In genomic region chr12:79725987-79726386, GRCh38 we compare ENCODE assay signal across 19 cellular contexts. TPM values are rescaled to one million over a fixed set of nuclear protein-coding genes. Genes with fewer than 3 reads are reported as not detected.
A peak's percentile ranks its signal among the peaks of the same experiment; 100 is the strongest.
DNase-seq lines count a peak whose midpoint lies in the region; ATAC-seq and TF ChIP-seq lines count a peak whose summit lies in the region.
"Had no signal": no experiment of that assay in that cellular context is flagged by ENCODE, and none has a peak within 500 bp of the region (broad histone marks: within the 10 kb centered on the region; RNA-seq: fewer than 3 reads in every experiment).

No MANE protein-coding gene starts in this region.

- H3K36me3 ChIP-seq in fibroblast of lung (ENCODE audit: control insufficient read depth, insufficient read depth, low read length): no peaks in the 10 kb centered on the region
- H3K36me3 ChIP-seq in hepatocyte (replicated peaks; ENCODE audit: insufficient read depth, low read depth): no peaks in the 10 kb centered on the region

- ATAC-seq in GM19035 (IDR thresholded peaks at IDR 0.05; ENCODE audit: unreplicated experiment): no peak
- ATAC-seq: activated T-helper 17 cell treated with anti-CD3 and anti-CD28 coated beads, Interleukin-2, amount 50 U/mL, for 72 hours; naive thymus-derived CD8-positive, alpha-beta T cell; right cardiac atrium had no signal

- H2AFZ ChIP-seq in fibroblast of lung (ENCODE audit: low read length) (no peak overlapping the region), hepatocyte (no peak overlapping the region)

- 42% methylated on average over 1 of the region's 1 CpG for WGBS in hepatocyte (ENCODE audit: low lambda C conversion rate, missing lambda C conversion rate)

- H3K27ac ChIP-seq in RWPE1 (no peak overlapping the region), fibroblast of lung (ENCODE audit: insufficient read depth, low read length) (no peak overlapping the region), hepatocyte (no peak overlapping the region)

- H3K9me2 ChIP-seq in hepatocyte (replicated peaks; ENCODE audit: insufficient read depth): no peaks in the 10 kb centered on the region

- H3K27me3 ChIP-seq in fibroblast of lung (ENCODE audit: control insufficient read depth, insufficient read depth, low read length) (no peaks in the 10 kb centered on the region), hepatocyte (no peaks in the 10 kb centered on the region)

- CTCF ChIA-PET in RWPE1 (lab: Yijun Ruan, JAX): no interaction called here

- TF ChIP-seq CTCF in RWPE1 (conservative IDR thresholded peaks at IDR 0.05; ENCODE audit: low read depth) (no peak), fibroblast of lung (conservative IDR thresholded peaks at IDR 0.05 in 1 of 2, IDR thresholded peaks at IDR 0.05 in 1 of 2; ENCODE audit: low read depth in 1 of 2, low read length in 2 of 2) (no peak), hepatocyte (IDR thresholded peaks at IDR 0.05; ENCODE audit: poor library complexity) (no peak)

- no peaks in the 10 kb centered on the region for H3K79me2 ChIP-seq in fibroblast of lung (ENCODE audit: control insufficient read depth, insufficient read depth, low read length)
- H3K79me2 ChIP-seq in hepatocyte: no peaks in the 10 kb centered on the region

- H3K4me3 ChIP-seq in fibroblast of lung (replicated peaks in 1 of 4; ENCODE audit: control extremely low read depth in 1 of 4, insufficient read depth in 1 of 4, low read depth in 3 of 4, low read length in 4 of 4) (no peak overlapping the region), skeletal muscle cell (ENCODE audit: low read depth, low read length) (no peak overlapping the region), hepatocyte (no peak overlapping the region)

- DNase-seq in GM04504 (ENCODE audit: low read depth): peak; percentile 51
- peak; percentile 83 for DNase-seq in RWPE1 (ENCODE audit: low spot score)
- peak; percentile 75 to 88 for DNase-seq in fibroblast of lung (ENCODE audit: low read depth in 2 of 2)
- peak; percentile 63 for DNase-seq in skeletal muscle cell (ENCODE audit: low read depth)
- no peak for DNase-seq in 8988T
- DNase-seq in NAMALWA (ENCODE audit: low spot score): no peak
- DNase-seq in hepatocyte (ENCODE audit: low spot score): no peak
- DNase-seq: activated CD4-positive, alpha-beta T cell treated with anti-CD3 and anti-CD28 coated beads, Interleukin-2, amount 50 U/mL, for 4 hours; aorta; COR-L47; effector CD8-positive, alpha-beta T cell; Kasumi-1; naive thymus-derived CD8-positive, alpha-beta T cell; NCI-H2029; right cardiac atrium; SHP77; stimulated activated naive CD4-positive, alpha-beta T cell treated with Interleukin-2 at 50 U/mL for 16 hours had no signal

- no peak overlapping the region for H3K9ac ChIP-seq in fibroblast of lung (ENCODE audit: insufficient read depth, low read length)

- H3K9me3 ChIP-seq in fibroblast of lung (ENCODE audit: control insufficient read depth, insufficient read depth, low read depth, low read length): no peaks in the 10 kb centered on the region
- H3K9me3 ChIP-seq in hepatocyte (ENCODE audit: low read depth): no peaks in the 10 kb centered on the region

- POLR2A ChIA-PET in RWPE1 (lab: Yijun Ruan, JAX; ENCODE audit: low non-redundant PET): no interaction called here

- H3K4me1 ChIP-seq in fibroblast of lung (ENCODE audit: control insufficient read depth, extremely low read depth, insufficient read depth, low read length) (no peaks in the 10 kb centered on the region), hepatocyte (ENCODE audit: insufficient read depth) (no peaks in the 10 kb centered on the region)

- no peaks in the 10 kb centered on the region for H4K20me1 ChIP-seq in fibroblast of lung (ENCODE audit: control insufficient read depth, extremely low read depth, insufficient read depth, low read length)
- no peaks in the 10 kb centered on the region for H4K20me1 ChIP-seq in hepatocyte (ENCODE audit: insufficient read depth, poor library complexity, severe bottlenecking)

- H3K4me2 ChIP-seq in fibroblast of lung (ENCODE audit: extremely low read depth, insufficient read depth, low read length): no peak overlapping the region
- no peak overlapping the region for H3K4me2 ChIP-seq in hepatocyte

RNA-seq across cellular contexts. Expression of gene PAWR, which starts 35.2 kb away (rescaled TPM):
- total RNA-seq in fibroblast of lung: 16.0 and 16.9 TPM in 2 replicates
- 2.7 and 6.5 TPM in 2 replicates for polyA plus RNA-seq in fibroblast of lung
- 4.2 and 11.0 TPM in 2 replicates for polyA plus RNA-seq in fibroblast of lung (2012)
- 1.0 and 1.2 TPM in 2 replicates for polyA minus RNA-seq in fibroblast of lung (ENCODE audit: low replicate concordance)
- 30.2 and 40.5 TPM in 2 replicates for total RNA-seq in hepatocyte
- polyA plus RNA-seq in hepatocyte: 54.9 and 70.9 TPM in 2 replicates

Comparison
In these comparisons a context has a peak if more than half of its experiments do, and no peak if none do; other contexts are left out.
1. DNase-seq: peak in GM04504 (single experiment), RWPE1 (single experiment), fibroblast of lung (2 of 2) and skeletal muscle cell (single experiment); none in 8988T (single experiment), NAMALWA (single experiment) and hepatocyte (single experiment).